28 cellular contexts compared by ENCODE assay signal in the genomic region with DNA sequence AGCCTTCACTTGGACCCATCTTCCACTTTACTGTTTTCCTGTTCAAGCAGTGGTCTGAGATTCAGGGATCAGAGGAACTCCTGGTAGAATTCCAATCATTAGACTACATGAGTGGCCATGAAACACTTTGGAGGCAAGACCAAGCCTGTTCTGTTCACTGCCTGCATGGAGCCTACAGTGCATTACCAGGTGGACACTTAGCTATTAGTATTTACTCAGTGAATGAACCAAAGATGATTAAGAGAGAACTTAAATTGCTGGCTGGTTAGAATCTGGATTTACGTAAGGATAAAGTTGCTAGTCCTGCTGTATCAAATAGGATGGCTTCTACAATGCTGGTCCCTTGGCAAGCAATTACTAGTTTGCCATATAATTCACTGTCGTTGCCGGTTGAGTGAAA.
DNase-seq lines count a peak whose midpoint lies in the region; ATAC-seq, FAIRE-seq and TF ChIP-seq lines count a peak whose summit lies in the region.
"Had no signal": no experiment of that assay in that cellular context is flagged by ENCODE, and none has a peak within 500 bp of the region (broad histone marks: within the 10 kb centered on the region; RNA-seq: fewer than 3 reads in every experiment).

No MANE protein-coding gene starts in this region.

- H2AK5ac ChIP-seq in mesenchymal stem cell (ENCODE audit: low read length, severe bottlenecking), result peak overlapping the region; percentile 86

- H3K4me3 Mint-ChIP-seq in MCF 10A (ENCODE audit: unreplicated experiment), result no peak overlapping the region
- H3K4me3 Mint-ChIP-seq: CD4-positive, alpha-beta memory T cell had no signal

- peak overlapping the region; percentile 14 to 49 for H3K18ac ChIP-seq in mesenchymal stem cell (ENCODE audit: low read depth in 1 of 2, low read length in 2 of 2)

- in situ Hi-C loops in mammary epithelial cell (cut with MboI; ENCODE audit: low sequenced_read_pairs in 2 of 2), result no loop called here

- no peak overlapping the region for H2BK12ac ChIP-seq in mesenchymal stem cell (ENCODE audit: low read length in 2 of 2)

- H3K79me2 ChIP-seq in mammary epithelial cell (ENCODE audit: insufficient read depth, low read length), result no peaks in the 10 kb centered on the region

- no peak overlapping the region for H3K23ac ChIP-seq in mesenchymal stem cell (ENCODE audit: low read length in 2 of 2)

- H3K36me3 Mint-ChIP-seq in MCF 10A (ENCODE audit: insufficient read depth, unreplicated experiment), result no peaks in the 10 kb centered on the region
- H3K36me3 Mint-ChIP-seq: CD4-positive, alpha-beta memory T cell had no signal

- FAIRE-seq in bronchial epithelial cell (lab: Jason Lieb, UNC), result peak; percentile 47
- FAIRE-seq: A549, GM12892, GM19239, H1 had no signal

- peaks cover 29% of the 10 kb centered on the region for H3K4me1 ChIP-seq in mammary epithelial cell (ENCODE audit: insufficient read depth, low read length)
- H3K4me1 ChIP-seq in mesenchymal stem cell (ENCODE audit: control insufficient read depth, insufficient read depth, low read depth, low read length), result peaks cover 8% of the 10 kb centered on the region

- no peaks in the 10 kb centered on the region for H3K27me3 Mint-ChIP-seq in MCF 10A (ENCODE audit: insufficient read depth, unreplicated experiment)

- no peak overlapping the region for H4K8ac ChIP-seq in mesenchymal stem cell (ENCODE audit: low read length)

- H3K4me3 ChIP-seq in mammary epithelial cell (replicated peaks in 1 of 3; ENCODE audit: insufficient read depth in 1 of 3, low read depth in 2 of 3, low read length in 3 of 3) (no peak overlapping the region), bronchial epithelial cell (ENCODE audit: low read depth, low read length) (no peak overlapping the region), mesenchymal stem cell (ENCODE audit: insufficient read depth in 1 of 2, low read depth in 1 of 2, low read length in 2 of 2) (no peak overlapping the region)
- H3K4me3 ChIP-seq: A549, MG63, SK-N-MC had no signal

- no peak overlapping the region for H3K27ac ChIP-seq in mammary epithelial cell (ENCODE audit: insufficient read depth, low read depth, low read length)
- no peak overlapping the region for H3K27ac ChIP-seq in mesenchymal stem cell (ENCODE audit: low read length, poor library complexity, severe bottlenecking)
- H3K27ac ChIP-seq: A549, SK-N-MC had no signal

- BruUV-seq in mammary epithelial cell (replicated peaks; lab: Mats Ljungman, UMichigan) (no TSS peak), MCF 10A (replicated peaks; lab: Mats Ljungman, UMichigan) (no TSS peak)

- H3K9me3 ChIP-seq in mammary epithelial cell (replicated peaks; ENCODE audit: insufficient read depth, low read length) (no peaks in the 10 kb centered on the region), mesenchymal stem cell (ENCODE audit: control insufficient read depth, low read length) (no peaks in the 10 kb centered on the region)
- H3K9me3 ChIP-seq: A549, Caco-2, MG63 had no signal

- H3K36me3 ChIP-seq in mammary epithelial cell (ENCODE audit: insufficient read depth, low read length) (no peaks in the 10 kb centered on the region), bronchial epithelial cell (ENCODE audit: control insufficient read depth, insufficient read depth, low read length) (no peaks in the 10 kb centered on the region), mesenchymal stem cell (ENCODE audit: control insufficient read depth in 1 of 2, insufficient read depth in 2 of 2, low read depth in 1 of 2, low read length in 2 of 2) (no peaks in the 10 kb centered on the region)
- H3K36me3 ChIP-seq: MG63 had no signal

- intact Hi-C loops in mammary epithelial cell (cut with micrococcal nuclease) (no loop called here), MCF 10A (cut with micrococcal nuclease) (no loop called here)

- H2BK120ac ChIP-seq in mesenchymal stem cell (ENCODE audit: low read depth, low read length), result no peak overlapping the region

- no peak overlapping the region for H3K27ac Mint-ChIP-seq in MCF 10A (ENCODE audit: low read depth, unreplicated experiment)
- H3K27ac Mint-ChIP-seq: CD4-positive, alpha-beta memory T cell had no signal

- peaks cover 10% of the 10 kb centered on the region for H3K4me1 Mint-ChIP-seq in MCF 10A (ENCODE audit: insufficient read depth, unreplicated experiment)
- H3K4me1 Mint-ChIP-seq: CD4-positive, alpha-beta memory T cell had no signal

- H3K9me3 Mint-ChIP-seq in MCF 10A (ENCODE audit: unreplicated experiment), result no peaks in the 10 kb centered on the region

- no peak overlapping the region for H4K91ac ChIP-seq in mesenchymal stem cell (ENCODE audit: low read length)

- POLR2A ChIA-PET in MCF 10A (lab: Yijun Ruan, JAX), result interaction anchor here (0.6 to 1.2 kb wide), 3 partner anchors 8 to 175 kb away, joined by 3 to 5 read pairs (median 4); no protein-coding TSS in a partner anchor

- H2AFZ ChIP-seq in mammary epithelial cell (ENCODE audit: low read depth, low read length) (no peak overlapping the region), mesenchymal stem cell (ENCODE audit: low read depth, low read length) (no peak overlapping the region)

- CTCF ChIA-PET in mammary epithelial cell (lab: Charles Lee; ENCODE audit: low non-redundant PET) (no interaction called here), MCF 10A (lab: Yijun Ruan, JAX) (interaction anchor here (0.8 to 1.0 kb wide), 4 partner anchors 15 to 386 kb away, joined by 3 read pairs; no protein-coding TSS in a partner anchor)

- H3K27me3 ChIP-seq in mammary epithelial cell (ENCODE audit: insufficient read depth, low read length) (no peaks in the 10 kb centered on the region), bronchial epithelial cell (ENCODE audit: control insufficient read depth, insufficient read depth, low read length) (no peaks in the 10 kb centered on the region), mesenchymal stem cell (ENCODE audit: control insufficient read depth in 1 of 2, insufficient read depth in 1 of 2, low read length in 2 of 2) (no peaks in the 10 kb centered on the region)
- H3K27me3 ChIP-seq: MG63 had no signal

- TF ChIP-seq CTCF in mammary epithelial cell (conservative IDR thresholded peaks at IDR 0.05 in 1 of 2, IDR thresholded peaks at IDR 0.05 in 1 of 2; ENCODE audit: extremely low read depth in 1 of 2, insufficient read depth in 1 of 2, low read depth in 1 of 2, low read length in 2 of 2) (no peak), MCF 10A (IDR thresholded peaks at IDR 0.05; ENCODE audit: unreplicated experiment) (no peak), bronchial epithelial cell (IDR thresholded peaks at IDR 0.05; ENCODE audit: insufficient read depth, low read length, severe bottlenecking) (no peak)

- no peak overlapping the region for H3K4ac ChIP-seq in mesenchymal stem cell (ENCODE audit: low read depth in 1 of 2, low read length in 2 of 2)

- no peak overlapping the region for H3K4me2 ChIP-seq in mammary epithelial cell (ENCODE audit: insufficient read depth, low read depth, low read length)
- H3K4me2 ChIP-seq in mesenchymal stem cell (ENCODE audit: low read length, poor library complexity, severe bottlenecking), result no peak overlapping the region
- H3K4me2 ChIP-seq: A549 had no signal

- H3K79me1 ChIP-seq in mesenchymal stem cell (replicated peaks; ENCODE audit: low read length, poor library complexity, severe bottlenecking), result no peaks in the 10 kb centered on the region

- DNase-seq in mammary epithelial cell (peak; percentile 63), MCF 10A (ENCODE audit: unreplicated experiment) (no peak), bronchial epithelial cell (ENCODE audit: low read depth) (peak; percentile 97), mesenchymal stem cell (no peak), AG08396 (ENCODE audit: low spot score) (no peak), kidney tubule cell (ENCODE audit: low spot score) (no peak)
- DNase-seq: C1 segment of cervical spinal cord; Caco-2; CD4-positive, alpha-beta memory T cell; GF-D8; HCEC 1CT; KBM-7; MG63; NCI-H1417; NCI-H1694; NCI-H2029 treated with DMSO at 0.1 percent for 48 hours; NCI-H2171; NCI-H226; NCI-H524; NCI-H82; RPMI8226; SHP77 treated with DMSO at 0.1 percent for 48 hours had no signal

- no peak overlapping the region for H3K9ac ChIP-seq in mammary epithelial cell (ENCODE audit: insufficient read depth, low read length)
- no peak overlapping the region for H3K9ac ChIP-seq in mesenchymal stem cell (ENCODE audit: low read length)

- no peak overlapping the region for H2BK5ac ChIP-seq in mesenchymal stem cell (ENCODE audit: low read depth, low read length, poor library complexity, severe bottlenecking)

- dilution Hi-C loops in mammary epithelial cell (cut with HindIII; ENCODE audit: low sequenced_read_pairs), result no loop called here

- H2BK15ac ChIP-seq in mesenchymal stem cell (ENCODE audit: low read depth, poor library complexity, severe bottlenecking), result no peak overlapping the region

- 91% methylated on average over 3 of the region's 3 CpGs for WGBS in mammary epithelial cell (ENCODE audit: low coverage, missing lambda C conversion rate)
- WGBS in mesenchymal stem cell, result 99% methylated on average over 3 of the region's 3 CpGs

- no peak for ATAC-seq in HG02973 (IDR thresholded peaks at IDR 0.05; ENCODE audit: unreplicated experiment)
- ATAC-seq: A549 had no signal

- no peak overlapping the region for H3K14ac ChIP-seq in mesenchymal stem cell (ENCODE audit: low read length in 2 of 2)

- no peaks in the 10 kb centered on the region for H4K20me1 ChIP-seq in mammary epithelial cell (ENCODE audit: insufficient read depth, low read length)

Comparison
In these comparisons a context has a peak if more than half of its experiments do, and no peak if none do; other contexts are left out.
1. DNase-seq: peak in mammary epithelial cell (single experiment) and bronchial epithelial cell (single experiment); none in MCF 10A (single experiment), mesenchymal stem cell (single experiment), AG08396 (single experiment) and kidney tubule cell (single experiment).